1 cellular context compared by ENCODE assay signal in genomic region chr4:10354746-10355145, GRCh38.
TF ChIP-seq lines count a peak whose summit lies in the region.

No MANE protein-coding gene starts in this region.

TF ChIP-seq in K562, 482 proteins besides CTCF, POLR2A, EP300 and RAD21 (continued from another document):
- TF ChIP-seq, protein P1, sequence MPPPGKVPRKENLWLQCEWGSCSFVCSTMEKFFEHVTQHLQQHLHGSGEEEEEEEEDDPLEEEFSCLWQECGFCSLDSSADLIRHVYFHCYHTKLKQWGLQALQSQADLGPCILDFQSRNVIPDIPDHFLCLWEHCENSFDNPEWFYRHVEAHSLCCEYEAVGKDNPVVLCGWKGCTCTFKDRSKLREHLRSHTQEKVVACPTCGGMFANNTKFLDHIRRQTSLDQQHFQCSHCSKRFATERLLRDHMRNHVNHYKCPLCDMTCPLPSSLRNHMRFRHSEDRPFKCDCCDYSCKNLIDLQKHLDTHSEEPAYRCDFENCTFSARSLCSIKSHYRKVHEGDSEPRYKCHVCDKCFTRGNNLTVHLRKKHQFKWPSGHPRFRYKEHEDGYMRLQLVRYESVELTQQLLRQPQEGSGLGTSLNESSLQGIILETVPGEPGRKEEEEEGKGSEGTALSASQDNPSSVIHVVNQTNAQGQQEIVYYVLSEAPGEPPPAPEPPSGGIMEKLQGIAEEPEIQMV (tag; conservative IDR thresholded peaks at IDR 0.05; ENCODE audit: low read depth), result no peak
- TF ChIP-seq PHF8 (IDR thresholded peaks at IDR 0.05; ENCODE audit: borderline replicate concordance, low read length) (no peak), CAMTA2 (CRISPR knock-in tag; conservative IDR thresholded peaks at IDR 0.05) (no peak), XRCC5 (IDR thresholded peaks at IDR 0.05; ENCODE audit: low read depth, low read length) (no peak), NFE2 (IDR thresholded peaks at IDR 0.05; ENCODE audit: low read depth) (no peak), ZNF140 (CRISPR knock-in tag; IDR thresholded peaks at IDR 0.05) (no peak), ZNF23 (CRISPR knock-in tag; IDR thresholded peaks at IDR 0.05) (no peak), TAF15 (IDR thresholded peaks at IDR 0.05; ENCODE audit: low read depth, low read length) (no peak)
- TF ChIP-seq, protein P2, sequence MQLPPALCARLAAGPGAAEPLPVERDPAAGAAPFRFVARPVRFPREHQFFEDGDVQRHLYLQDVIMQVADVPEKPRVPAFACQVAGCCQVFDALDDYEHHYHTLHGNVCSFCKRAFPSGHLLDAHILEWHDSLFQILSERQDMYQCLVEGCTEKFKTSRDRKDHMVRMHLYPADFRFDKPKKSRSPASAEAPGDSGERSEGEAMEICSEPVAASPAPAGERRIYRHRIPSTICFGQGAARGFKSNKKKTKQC (CRISPR knock-in tag; IDR thresholded peaks at IDR 0.05), result no peak
